Comparison of ENCODE assay signal across 16 cellular contexts in genomic region chr12:63387736-63388135, GRCh38.
"Had no signal": no experiment of that assay in that cellular context is flagged by ENCODE, and none has a peak within 500 bp of the region (broad histone marks: within the 10 kb centered on the region; RNA-seq: fewer than 3 reads in every experiment).

No MANE protein-coding gene starts in this region.

- H3K4me1 ChIP-seq: psoas muscle, stomach, transverse colon had no signal

- H3K27ac Mint-ChIP-seq: naive thymus-derived CD8-positive, alpha-beta T cell had no signal

- H3K27ac ChIP-seq: heart right ventricle, neutrophil, psoas muscle, skin epidermis, stomach, thoracic aorta, transverse colon had no signal

- H3K36me3 Mint-ChIP-seq: naive thymus-derived CD8-positive, alpha-beta T cell had no signal

- H3K4me1 Mint-ChIP-seq: naive thymus-derived CD8-positive, alpha-beta T cell had no signal

- H3K27me3 ChIP-seq: heart right ventricle, neutrophil, stomach, transverse colon had no signal

- H3K4me3 ChIP-seq: heart right ventricle, psoas muscle, skin epidermis, stomach, thoracic aorta, transverse colon had no signal

- H3K9me3 ChIP-seq: heart right ventricle, neutrophil, psoas muscle, stomach, thoracic aorta, transverse colon had no signal

- H3K4me3 Mint-ChIP-seq: naive thymus-derived CD8-positive, alpha-beta T cell had no signal

- DNase-seq: cortex of kidney; effector memory CD4-positive, alpha-beta T cell; heart right ventricle; left cardiac atrium; naive thymus-derived CD8-positive, alpha-beta T cell; psoas muscle; stimulated activated CD4-positive, alpha-beta T cell treated with anti-CD3 and anti-CD28 coated beads, Interleukin-12 subunit alpha, Interleukin-12 subunit beta, amount 100 ng/mL, for 4 hours; stimulated activated naive CD4-positive, alpha-beta T cell; stomach; substantia nigra; transverse colon had no signal

- H3K36me3 ChIP-seq: heart right ventricle, neutrophil, stomach, thoracic aorta, transverse colon had no signal

- ATAC-seq: esophagus mucosa; heart right ventricle; left cardiac atrium; naive thymus-derived CD8-positive, alpha-beta T cell; psoas muscle; sciatic nerve had no signal
